17 cellular contexts compared by ENCODE assay signal in the genomic region with DNA sequence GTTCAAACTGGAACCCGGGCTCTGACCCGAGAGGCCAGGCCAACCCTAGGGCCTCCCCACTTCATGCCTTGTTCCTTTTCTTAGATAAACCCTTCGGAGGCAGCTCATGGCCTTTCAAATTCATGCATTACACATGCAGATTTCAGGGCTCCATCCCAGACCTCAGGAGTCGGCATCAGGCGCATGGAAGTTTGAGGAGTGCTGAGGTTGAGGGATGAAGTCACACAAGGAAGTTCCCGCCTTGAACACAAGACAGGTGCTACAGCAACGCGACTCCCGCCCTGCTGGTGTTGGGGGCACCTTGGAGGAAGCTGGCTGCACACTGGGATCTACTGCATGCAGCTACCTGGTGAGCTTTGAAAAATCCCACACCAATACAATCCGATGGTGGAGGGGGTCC.
DNase-seq lines count a peak whose midpoint lies in the region; ATAC-seq and TF ChIP-seq lines count a peak whose summit lies in the region.
"Had no signal": no experiment of that assay in that cellular context is flagged by ENCODE, and none has a peak within 500 bp of the region (broad histone marks: within the 10 kb centered on the region; RNA-seq: fewer than 3 reads in every experiment).

No MANE protein-coding gene starts in this region.

- H3K27ac Mint-ChIP-seq in endodermal cell, result peak overlapping the region; percentile 30
- no peak overlapping the region for H3K27ac Mint-ChIP-seq in activated naive CD4-positive, alpha-beta T cell treated with anti-CD3 and anti-CD28 coated beads, Interleukin-2, amount 10 ng/mL, durations not matched to agents 7 days and 5 days
- H3K27ac Mint-ChIP-seq: CD8-positive, alpha-beta T cell had no signal

- DNase-seq in NT2/D1 (ENCODE audit: low read depth, low spot score), result no peak
- DNase-seq in endodermal cell, result peak; percentile 73
- peak; percentile 22 for DNase-seq in lower lobe of right lung
- DNase-seq in prostate gland (ENCODE audit: low spot score), result no peak
- no peak for DNase-seq in activated naive CD4-positive, alpha-beta T cell treated with anti-CD3 and anti-CD28 coated beads, Interleukin-2, amount 10 ng/mL, durations not matched to agents 7 days and 5 days
- no peak for DNase-seq in NOMO-1 treated with DMSO at 0.1 percent for 48 hours (lab: John Stamatoyannopoulos, UW; ENCODE audit: unreplicated experiment)
- DNase-seq: BE2C; CD8-positive, alpha-beta T cell; COR-L47; DMS153; DMS79 treated with DMSO at 0.1 percent for 48 hours; EL; GF-D8; IMR-90 had no signal

- H3K27ac ChIP-seq in endodermal cell (ENCODE audit: low read depth, low read length), result no peak overlapping the region
- no peak overlapping the region for H3K27ac ChIP-seq in lower lobe of right lung
- H3K27ac ChIP-seq in prostate gland, result no peak overlapping the region
- H3K27ac ChIP-seq: A549, C4-2B had no signal

- H3K36me3 Mint-ChIP-seq in endodermal cell (ENCODE audit: low read depth), result no peaks in the 10 kb centered on the region
- H3K36me3 Mint-ChIP-seq in activated naive CD4-positive, alpha-beta T cell treated with anti-CD3 and anti-CD28 coated beads, Interleukin-2, amount 10 ng/mL, durations not matched to agents 7 days and 5 days, result no peaks in the 10 kb centered on the region
- H3K36me3 Mint-ChIP-seq: CD8-positive, alpha-beta T cell had no signal

- intact Hi-C loops in lower lobe of right lung (cut with DNase I) (no loop called here), prostate gland (cut with DNase I) (no loop called here)

- H3K9ac ChIP-seq in NT2/D1 (ENCODE audit: insufficient read length, low read depth) (peak overlapping the region; percentile 17), endodermal cell (ENCODE audit: extremely low read depth, low read length, poor library complexity, severe bottlenecking) (no peak overlapping the region)

- H3K27me3 Mint-ChIP-seq in endodermal cell (ENCODE audit: insufficient read depth), result peaks cover 2% of the 10 kb centered on the region
- H3K27me3 Mint-ChIP-seq in activated naive CD4-positive, alpha-beta T cell treated with anti-CD3 and anti-CD28 coated beads, Interleukin-2, amount 10 ng/mL, durations not matched to agents 7 days and 5 days, result peaks cover 5% of the 10 kb centered on the region

- H3K4me3 Mint-ChIP-seq in endodermal cell, result no peak overlapping the region
- H3K4me3 Mint-ChIP-seq in activated naive CD4-positive, alpha-beta T cell treated with anti-CD3 and anti-CD28 coated beads, Interleukin-2, amount 10 ng/mL, durations not matched to agents 7 days and 5 days, result no peak overlapping the region
- H3K4me3 Mint-ChIP-seq: CD8-positive, alpha-beta T cell had no signal

- WGBS in endodermal cell (ENCODE audit: insufficient coverage in 1 of 2, insufficient read length in 1 of 2), 2 experiments, result 78 to 82% methylated on average over 5 to 10 of the region's 10 CpGs
- WGBS in prostate gland, result 85% methylated on average over 10 of the region's 10 CpGs

- no peaks in the 10 kb centered on the region for H3K36me3 ChIP-seq in NT2/D1 (ENCODE audit: insufficient read depth, insufficient read length, low read length)
- H3K36me3 ChIP-seq in endodermal cell (ENCODE audit: control insufficient read depth, insufficient read depth, low read length), result no peaks in the 10 kb centered on the region
- H3K36me3 ChIP-seq in lower lobe of right lung, result no peaks in the 10 kb centered on the region
- H3K36me3 ChIP-seq in prostate gland, result no peaks in the 10 kb centered on the region
- H3K36me3 ChIP-seq: BE2C had no signal

- CTCF ChIA-PET in activated naive CD4-positive, alpha-beta T cell treated with anti-CD3 and anti-CD28 coated beads, Interleukin-2, amount 10 ng/mL, durations not matched to agents 7 days and 5 days (lab: Charles Lee), result no interaction called here

- TF ChIP-seq CTCF in endodermal cell (conservative IDR thresholded peaks at IDR 0.05), result no peak
- TF ChIP-seq CTCF in lower lobe of right lung (IDR thresholded peaks at IDR 0.05), result no peak
- no peak for TF ChIP-seq CTCF in prostate gland (IDR thresholded peaks at IDR 0.05)

- H3K4me1 Mint-ChIP-seq in endodermal cell, result peaks cover 19% of the 10 kb centered on the region
- no peaks in the 10 kb centered on the region for H3K4me1 Mint-ChIP-seq in activated naive CD4-positive, alpha-beta T cell treated with anti-CD3 and anti-CD28 coated beads, Interleukin-2, amount 10 ng/mL, durations not matched to agents 7 days and 5 days

- no peaks in the 10 kb centered on the region for H3K9me3 ChIP-seq in NT2/D1 (ENCODE audit: insufficient read depth, low read length)
- H3K9me3 ChIP-seq in endodermal cell (ENCODE audit: control insufficient read depth, low read length), result no peaks in the 10 kb centered on the region
- H3K9me3 ChIP-seq in lower lobe of right lung, result no peaks in the 10 kb centered on the region
- H3K9me3 ChIP-seq in prostate gland, result no peaks in the 10 kb centered on the region
- H3K9me3 ChIP-seq: A549, BE2C had no signal

- H3K4me1 ChIP-seq in NT2/D1 (ENCODE audit: insufficient read depth, insufficient read length), result peaks cover 27% of the 10 kb centered on the region
- peaks cover 6% of the 10 kb centered on the region for H3K4me1 ChIP-seq in endodermal cell (ENCODE audit: control insufficient read depth, insufficient read depth, low read length)
- H3K4me1 ChIP-seq in lower lobe of right lung, result peaks cover 6% of the 10 kb centered on the region
- no peaks in the 10 kb centered on the region for H3K4me1 ChIP-seq in prostate gland (replicated peaks)
- H3K4me1 ChIP-seq: A549 had no signal

- no peak for TF ChIP-seq POLR2A in prostate gland (IDR thresholded peaks at IDR 0.05)

- H3K4me3 ChIP-seq in NT2/D1 (ENCODE audit: insufficient read length, low read depth) (no peak overlapping the region), endodermal cell (ENCODE audit: low read length) (no peak overlapping the region), lower lobe of right lung (no peak overlapping the region), prostate gland (no peak overlapping the region)
- H3K4me3 ChIP-seq: A549 had no signal

- H3K27me3 ChIP-seq in NT2/D1 (ENCODE audit: insufficient read depth, insufficient read length) (peaks cover 6% of the 10 kb centered on the region), endodermal cell (ENCODE audit: control insufficient read depth, insufficient read depth, low read length, poor library complexity, severe bottlenecking) (no peaks in the 10 kb centered on the region), lower lobe of right lung (ENCODE audit: low read depth) (no peaks in the 10 kb centered on the region), prostate gland (replicated peaks; ENCODE audit: insufficient read depth) (no peaks in the 10 kb centered on the region)
- H3K27me3 ChIP-seq: BE2C had no signal

- H3K9me3 Mint-ChIP-seq in endodermal cell, result no peaks in the 10 kb centered on the region
- no peaks in the 10 kb centered on the region for H3K9me3 Mint-ChIP-seq in activated naive CD4-positive, alpha-beta T cell treated with anti-CD3 and anti-CD28 coated beads, Interleukin-2, amount 10 ng/mL, durations not matched to agents 7 days and 5 days
- H3K9me3 Mint-ChIP-seq: CD8-positive, alpha-beta T cell had no signal

- ATAC-seq in lower lobe of right lung (no peak), HG03139 (IDR thresholded peaks at IDR 0.05; ENCODE audit: unreplicated experiment) (no peak)
- ATAC-seq: A549; CD8-positive, alpha-beta T cell had no signal

Comparison
In these comparisons a context has a peak if more than half of its experiments do, and no peak if none do; other contexts are left out.
1. DNase-seq: peak in endodermal cell (single experiment) and lower lobe of right lung (single experiment); none in NT2/D1 (single experiment), prostate gland (single experiment), activated naive CD4-positive, alpha-beta T cell treated with anti-CD3 and anti-CD28 coated beads, Interleukin-2, amount 10 ng/mL, durations not matched to agents 7 days and 5 days (single experiment) and NOMO-1 treated with DMSO at 0.1 percent for 48 hours (single experiment).